14 cellular contexts compared by ENCODE assay signal in the genomic region with DNA sequence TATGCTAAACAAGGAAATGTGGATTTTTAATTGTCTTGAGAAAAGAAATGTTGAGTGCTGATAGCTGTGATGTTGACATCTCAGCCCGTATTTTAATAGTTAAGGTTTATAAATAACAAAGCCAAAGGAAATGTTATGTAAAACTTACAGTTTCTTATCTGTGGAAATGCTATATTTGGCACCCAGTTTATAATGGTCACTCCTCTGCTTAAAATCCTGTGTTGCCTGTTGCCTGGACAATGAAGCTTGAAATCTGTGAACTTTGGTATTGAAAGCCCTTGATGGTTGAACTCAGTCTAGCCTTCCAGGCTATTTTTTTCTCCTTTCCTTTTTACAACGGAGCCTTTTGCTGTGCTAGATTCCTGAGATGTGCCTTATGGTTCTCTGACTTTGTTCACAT. TPM values are rescaled to one million over a fixed set of nuclear protein-coding genes. Genes with fewer than 3 reads are reported as not detected.
DNase-seq lines count a peak whose midpoint lies in the region; ATAC-seq and TF ChIP-seq lines count a peak whose summit lies in the region.
"Had no signal": no experiment of that assay in that cellular context is flagged by ENCODE, and none has a peak within 500 bp of the region (broad histone marks: within the 10 kb centered on the region; RNA-seq: fewer than 3 reads in every experiment).

No MANE protein-coding gene starts in this region.

- no peaks in the 10 kb centered on the region for H3K4me1 Mint-ChIP-seq in CD8-positive, alpha-beta T cell (ENCODE audit: low read depth)

- no peaks in the 10 kb centered on the region for H3K27me3 Mint-ChIP-seq in CD8-positive, alpha-beta T cell (ENCODE audit: low read depth)
- H3K27me3 Mint-ChIP-seq: naive thymus-derived CD8-positive, alpha-beta T cell had no signal

- no peak overlapping the region for H3K27ac Mint-ChIP-seq in CD8-positive, alpha-beta T cell
- H3K27ac Mint-ChIP-seq: CD14-positive monocyte; naive thymus-derived CD8-positive, alpha-beta T cell had no signal

- H3K4me3 Mint-ChIP-seq in CD8-positive, alpha-beta T cell: no peak overlapping the region
- H3K4me3 Mint-ChIP-seq: CD14-positive monocyte; naive thymus-derived CD8-positive, alpha-beta T cell had no signal

- intact Hi-C loops in left colon (cut with DNase I, micrococcal nuclease) (no loop called here), gastrocnemius medialis (cut with DNase I; ENCODE audit: low total_unique reads) (no loop called here)
- intact Hi-C loops in CD8-positive, alpha-beta T cell (cut with DNase I, micrococcal nuclease): no loop called here

- H3K4me1 ChIP-seq in gastrocnemius medialis: peaks cover 64 to 76% of the 10 kb centered on the region in 2 donors
- H3K4me1 ChIP-seq in CD8-positive, alpha-beta T cell (ENCODE audit: insufficient read depth, low read length): no peaks in the 10 kb centered on the region

- H3K9me3 Mint-ChIP-seq in CD8-positive, alpha-beta T cell: no peaks in the 10 kb centered on the region
- H3K9me3 Mint-ChIP-seq: CD14-positive monocyte; naive thymus-derived CD8-positive, alpha-beta T cell had no signal

- H3K4me3 ChIP-seq in gastrocnemius medialis: peak overlapping the region in 2 of 4 donors; percentile 2 to 4
- H3K4me3 ChIP-seq in CD8-positive, alpha-beta T cell (ENCODE audit: low read depth, low read length): no peak overlapping the region

- peak overlapping the region; percentile 83 to 90 (median 86) for H3K27ac ChIP-seq in gastrocnemius medialis
- H3K27ac ChIP-seq in CD8-positive, alpha-beta T cell (ENCODE audit: low read depth, low read length): no peak overlapping the region

- H3K36me3 Mint-ChIP-seq in CD8-positive, alpha-beta T cell: no peaks in the 10 kb centered on the region

- DNase-seq in HT-29 (ENCODE audit: low spot score) (peak; percentile 25), dermis microvascular lymphatic vessel endothelial cell (ENCODE audit: low read depth in 2 of 2) (peak; percentile 20 to 81), left colon (no peak), gastrocnemius medialis (no peak), OCI-M2 (lab: John Stamatoyannopoulos, UW; ENCODE audit: unreplicated experiment) (no peak), NCI-H2081 treated with DMSO at 0.1 percent for 48 hours (lab: John Stamatoyannopoulos, UW) (no peak)
- DNase-seq in stimulated activated CD4-positive, alpha-beta T cell treated with anti-CD3 and anti-CD28 coated beads, Interleukin-4, amount 100 ng/mL, for 24 hours: no peak
- no peak for DNase-seq in CD8-positive, alpha-beta T cell
- DNase-seq: activated CD4-positive, CD25-positive, alpha-beta regulatory T cell; head of caudate nucleus; naive thymus-derived CD8-positive, alpha-beta T cell; SHP77 treated with DMSO at 0.1 percent for 48 hours; stimulated activated naive CD8-positive, alpha-beta T cell treated with anti-CD3 and anti-CD28 coated beads, Interleukin-15, Interleukin-2, amounts not matched to agents 100 U/mL and 50 U/mL, for 24 hours had no signal

- POLR2A ChIA-PET in CD8-positive, alpha-beta T cell (lab: Charles Lee): no interaction called here

- in situ Hi-C loops in gastrocnemius medialis (cut with MboI; ENCODE audit: low sequenced_read_pairs in 4 of 4): no loop called here

- no peaks in the 10 kb centered on the region for H3K9me3 ChIP-seq in gastrocnemius medialis
- H3K9me3 ChIP-seq in CD8-positive, alpha-beta T cell (ENCODE audit: low read length): no peaks in the 10 kb centered on the region

- CTCF ChIA-PET in CD8-positive, alpha-beta T cell (lab: Charles Lee): no interaction called here

- H3K27me3 ChIP-seq in gastrocnemius medialis: no peaks in the 10 kb centered on the region
- no peaks in the 10 kb centered on the region for H3K27me3 ChIP-seq in CD8-positive, alpha-beta T cell (ENCODE audit: insufficient read depth, low read length)

- no peak for TF ChIP-seq CTCF in gastrocnemius medialis (IDR thresholded peaks at IDR 0.05 in 4 of 5, conservative IDR thresholded peaks at IDR 0.05 in 1 of 5)
- TF ChIP-seq CTCF in CD8-positive, alpha-beta T cell (IDR thresholded peaks at IDR 0.05): no peak

- H3K36me3 ChIP-seq in gastrocnemius medialis: no peaks in the 10 kb centered on the region
- no peaks in the 10 kb centered on the region for H3K36me3 ChIP-seq in CD8-positive, alpha-beta T cell (ENCODE audit: insufficient read depth, low read length)

- ATAC-seq in left colon: peak; percentile 56
- ATAC-seq in gastrocnemius medialis: no peak
- no peak for ATAC-seq in CD8-positive, alpha-beta T cell
- ATAC-seq: naive thymus-derived CD8-positive, alpha-beta T cell; stimulated activated naive CD8-positive, alpha-beta T cell treated with anti-CD3 and anti-CD28 coated beads, Interleukin-15, Interleukin-2, amounts not matched to agents 100 U/mL and 50 U/mL, for 24 hours had no signal

- no peak for TF ChIP-seq POLR2A in gastrocnemius medialis (IDR thresholded peaks at IDR 0.05)

RNA-seq across cellular contexts. Expression of a gene that starts 46.5 kb away (rescaled TPM):
- total RNA-seq in HT-29 (2014; rRNA removed; shearing (Covaris generic)): 23.0 and 24.5 TPM in 2 replicates
- 37.7 and 39.0 TPM in 2 replicates for total RNA-seq in dermis microvascular lymphatic vessel endothelial cell
- total RNA-seq in left colon: 100 to 1,000 TPM in 1 of 2 donors, 10 to 100 TPM in 1; 84.6 to 106 TPM
- 10 to 100 TPM; 25.1 to 61.3 (median 49.0) TPM for total RNA-seq in gastrocnemius medialis
- 1 to 10 TPM; 6.7 to 7.2 TPM for total RNA-seq in CD8-positive, alpha-beta T cell

Comparison
In these comparisons a context has a peak if more than half of its experiments do, and no peak if none do; other contexts are left out.
1. DNase-seq: peak in HT-29 (single experiment) and dermis microvascular lymphatic vessel endothelial cell (2 of 2); none in left colon (0 of 2), gastrocnemius medialis (0 of 2), stimulated activated CD4-positive, alpha-beta T cell treated with anti-CD3 and anti-CD28 coated beads, Interleukin-4, amount 100 ng/mL, for 24 hours (single experiment), CD8-positive, alpha-beta T cell (0 of 7), OCI-M2 (single experiment) and NCI-H2081 treated with DMSO at 0.1 percent for 48 hours (single experiment).